9 cellular contexts compared by ENCODE assay signal in the genomic region with DNA sequence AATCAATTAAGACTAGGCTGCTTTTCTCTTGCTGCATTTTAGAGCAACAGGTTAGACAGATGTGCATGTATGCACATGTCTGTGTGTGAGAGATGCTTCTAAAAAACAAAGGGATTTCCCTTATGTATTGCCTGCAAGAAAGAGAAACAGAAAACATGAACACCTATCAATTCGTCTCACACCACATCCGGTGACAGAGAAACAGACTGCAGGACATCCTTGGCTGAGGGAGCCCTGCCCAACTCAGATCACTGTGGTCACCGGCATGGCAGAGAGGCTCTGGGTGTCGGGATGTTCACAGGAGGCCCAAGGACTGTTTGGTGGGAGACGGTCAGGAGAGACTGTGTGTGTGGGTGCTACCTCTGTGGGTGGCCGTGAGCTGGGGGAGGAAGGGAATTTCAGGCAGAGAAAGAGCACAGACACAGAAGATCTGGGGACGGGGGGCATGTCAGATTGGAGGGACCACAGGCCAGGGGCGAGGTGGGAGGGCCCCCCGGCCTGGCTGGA. TPM values are rescaled to one million over a fixed set of nuclear protein-coding genes. Genes with fewer than 3 reads are reported as not detected.
A peak's percentile ranks its signal among the peaks of the same experiment; 100 is the strongest.
DNase-seq lines count a peak whose midpoint lies in the region; ATAC-seq, FAIRE-seq and TF ChIP-seq lines count a peak whose summit lies in the region.
"Had no signal": no experiment of that assay in that cellular context is flagged by ENCODE, and none has a peak within 500 bp of the region (broad histone marks: within the 10 kb centered on the region; RNA-seq: fewer than 3 reads in every experiment).

No MANE protein-coding gene starts in this region.

- peak overlapping the region; percentile 56 for H3K27ac Mint-ChIP-seq in astrocyte (ENCODE audit: unreplicated experiment)

- H3K27ac ChIP-seq in astrocyte (ENCODE audit: low read depth, low read length): peak overlapping the region; percentile 66
- H3K27ac ChIP-seq in rectal smooth muscle tissue (ENCODE audit: low read depth, low read length): no peak overlapping the region

- peaks cover 71% of the 10 kb centered on the region for H3K4me1 ChIP-seq in astrocyte (ENCODE audit: insufficient read depth, low read length)
- H3K4me1 ChIP-seq in rectal smooth muscle tissue (ENCODE audit: control insufficient read depth, insufficient read depth, low read length): peaks cover 4% of the 10 kb centered on the region

- no peaks in the 10 kb centered on the region for H3K9me3 Mint-ChIP-seq in astrocyte (ENCODE audit: unreplicated experiment)

- H3K36me3 ChIP-seq in astrocyte (ENCODE audit: insufficient read depth, low read length) (peaks cover 70% of the 10 kb centered on the region), rectal smooth muscle tissue (ENCODE audit: control insufficient read depth, insufficient read depth, low read length) (no peaks in the 10 kb centered on the region)

- H3K27me3 ChIP-seq in astrocyte (ENCODE audit: insufficient read depth, low read length) (no peaks in the 10 kb centered on the region), rectal smooth muscle tissue (ENCODE audit: control insufficient read depth, insufficient read depth, low read length) (no peaks in the 10 kb centered on the region)

- H4K20me1 ChIP-seq in astrocyte (ENCODE audit: insufficient read depth, low read length): peaks cover 100% of the 10 kb centered on the region

- no peaks in the 10 kb centered on the region for H3K9me3 ChIP-seq in astrocyte (ENCODE audit: insufficient read depth, low read depth, low read length)
- H3K9me3 ChIP-seq: A549 had no signal

- H2AFZ ChIP-seq in astrocyte (ENCODE audit: low read depth, low read length): no peak overlapping the region

- no peak overlapping the region for H3K4me3 Mint-ChIP-seq in astrocyte (ENCODE audit: unreplicated experiment)

- peak; percentile 36 to 69 for ATAC-seq in activated CD4-positive, CD25-positive, alpha-beta regulatory T cell treated with anti-CD3 and anti-CD28 coated beads, Interleukin-2, amount 50 U/mL, for 24 hours
- peak; percentile 75 for ATAC-seq in HG02943 (IDR thresholded peaks at IDR 0.05; ENCODE audit: low read depth, unreplicated experiment)
- ATAC-seq: A549 had no signal

- FAIRE-seq in astrocyte (lab: Jason Lieb, UNC): no peak
- FAIRE-seq: A549 had no signal

- no peak overlapping the region for H3K4me2 ChIP-seq in astrocyte (ENCODE audit: low read length)
- H3K4me2 ChIP-seq: A549 had no signal

- no peak for TF ChIP-seq CTCF in astrocyte (IDR thresholded peaks at IDR 0.05; ENCODE audit: insufficient read depth, low read depth, low read length)

- DNase-seq in activated CD4-positive, CD25-positive, alpha-beta regulatory T cell (lab: John Stamatoyannopoulos, UW): no peak
- DNase-seq in astrocyte (ENCODE audit: low read depth) (no peak), occipital lobe (lab: John Stamatoyannopoulos, UW) (no peak), mucosa of gallbladder (ENCODE audit: low spot score) (no peak), NCI-H1417 (lab: John Stamatoyannopoulos, UW) (no peak)

- H3K36me3 Mint-ChIP-seq in astrocyte (ENCODE audit: low read depth, unreplicated experiment): peaks cover 42% of the 10 kb centered on the region

- peaks cover 87% of the 10 kb centered on the region for H3K79me2 ChIP-seq in astrocyte (ENCODE audit: insufficient read depth, low read length)

- peaks cover 39% of the 10 kb centered on the region for H3K4me1 Mint-ChIP-seq in astrocyte (ENCODE audit: low read depth, unreplicated experiment)

- H3K9ac ChIP-seq in astrocyte (ENCODE audit: low read length) (peak overlapping the region; percentile 16), rectal smooth muscle tissue (ENCODE audit: low read length) (peak overlapping the region; percentile 6)

- H3K4me3 ChIP-seq in astrocyte (ENCODE audit: insufficient read depth, low read depth, low read length): no peak overlapping the region
- H3K4me3 ChIP-seq in rectal smooth muscle tissue (ENCODE audit: low read length): no peak overlapping the region
- H3K4me3 ChIP-seq: A549 had no signal

- no peaks in the 10 kb centered on the region for H3K27me3 Mint-ChIP-seq in astrocyte (ENCODE audit: low read depth, unreplicated experiment)

RNA-seq across cellular contexts. Expression of a gene that starts 24.9 kb away (rescaled TPM):
- total RNA-seq in astrocyte: 104 and 115 TPM in 2 replicates
- 4.4 TPM for total RNA-seq in occipital lobe
- total RNA-seq in mucosa of gallbladder: 59.1 TPM

RNA-seq across cellular contexts. Expression of a gene that starts 36.6 kb away (rescaled TPM):
- total RNA-seq in astrocyte (21.6 and 22.6 TPM in 2 replicates), occipital lobe (33.5 TPM), mucosa of gallbladder (17.4 TPM)

RNA-seq across cellular contexts. Expression of a gene that starts 44.4 kb away (rescaled TPM):
- total RNA-seq in astrocyte: 25.1 and 26.1 TPM in 2 replicates
- total RNA-seq in occipital lobe: 25.0 TPM
- 19.1 TPM for total RNA-seq in mucosa of gallbladder

Comparison
In these comparisons a context has a peak if more than half of its experiments do, and no peak if none do; other contexts are left out.
1. RNA of a gene that starts 24.9 kb away (total RNA-seq): 104 to 115 TPM in astrocyte and 59.1 TPM in mucosa of gallbladder (single experiment); 4.4 TPM in occipital lobe (single experiment); every median in the first group is over 10 times any median in the second.